In genomic region chr3:153688541-153689120, GRCh38 we compare ENCODE assay signal across 15 cellular contexts.
DNase-seq lines count a peak whose midpoint lies in the region; ATAC-seq and TF ChIP-seq lines count a peak whose summit lies in the region.
"Had no signal": no experiment of that assay in that cellular context is flagged by ENCODE, and none has a peak within 500 bp of the region (broad histone marks: within the 10 kb centered on the region; RNA-seq: fewer than 3 reads in every experiment).

No MANE protein-coding gene starts in this region.

- H3K27ac ChIP-seq in PC-9 = no peak overlapping the region
- peak overlapping the region; percentile 16 for H3K27ac ChIP-seq in endodermal cell (ENCODE audit: low read depth, low read length)
- no peak overlapping the region for H3K27ac ChIP-seq in neuronal stem cell (replicated peaks; ENCODE audit: low read length)
- H3K27ac ChIP-seq: 22Rv1 had no signal

- no peak overlapping the region for H3K27ac Mint-ChIP-seq in endodermal cell
- H3K27ac Mint-ChIP-seq in natural killer cell = no peak overlapping the region
- H3K27ac Mint-ChIP-seq: CD14-positive monocyte; CD8-positive, alpha-beta T cell had no signal

- no peaks in the 10 kb centered on the region for H3K9me3 Mint-ChIP-seq in endodermal cell
- no peaks in the 10 kb centered on the region for H3K9me3 Mint-ChIP-seq in natural killer cell
- H3K9me3 Mint-ChIP-seq: CD14-positive monocyte; CD8-positive, alpha-beta T cell had no signal

- TF ChIP-seq CTCF in PC-9 (conservative IDR thresholded peaks at IDR 0.05) (no peak), endodermal cell (conservative IDR thresholded peaks at IDR 0.05) (no peak), natural killer cell (IDR thresholded peaks at IDR 0.05) (no peak)

- no peak overlapping the region for H3K4me3 ChIP-seq in PC-9
- no peak overlapping the region for H3K4me3 ChIP-seq in endodermal cell (ENCODE audit: low read length)
- H3K4me3 ChIP-seq in neuronal stem cell (ENCODE audit: low read length in 2 of 2) = no peak overlapping the region

- no peaks in the 10 kb centered on the region for H3F3A ChIP-seq in PC-9 (ENCODE audit: insufficient read depth, low read depth)

- H3K4me1 Mint-ChIP-seq in endodermal cell (peaks cover 7% of the 10 kb centered on the region), natural killer cell (no peaks in the 10 kb centered on the region)

- H3K36me3 Mint-ChIP-seq in endodermal cell (ENCODE audit: low read depth) (no peaks in the 10 kb centered on the region), natural killer cell (no peaks in the 10 kb centered on the region)
- H3K36me3 Mint-ChIP-seq: CD14-positive monocyte; CD8-positive, alpha-beta T cell had no signal

- no peaks in the 10 kb centered on the region for H3K79me1 ChIP-seq in neuronal stem cell (ENCODE audit: low read depth, low read length)

- H2BK120ac ChIP-seq in neuronal stem cell (ENCODE audit: low read depth, low read length) = no peak overlapping the region

- H3K36me3 ChIP-seq in PC-9 (ENCODE audit: low read depth) (no peaks in the 10 kb centered on the region), endodermal cell (ENCODE audit: control insufficient read depth, insufficient read depth, low read length) (no peaks in the 10 kb centered on the region), neuronal stem cell (replicated peaks in 1 of 2; ENCODE audit: control insufficient read depth in 2 of 2, insufficient read depth in 2 of 2, low read length in 2 of 2) (no peaks in the 10 kb centered on the region)

- no peak overlapping the region for H4K91ac ChIP-seq in neuronal stem cell (ENCODE audit: low read depth, low read length, poor library complexity)

- no peak overlapping the region for H4K8ac ChIP-seq in neuronal stem cell (ENCODE audit: low read depth, low read length)

- POLR2A ChIA-PET in PC-9 (lab: Charles Lee; ENCODE audit: unreplicated experiment) = no interaction called here

- H3K27me3 ChIP-seq in PC-9 (ENCODE audit: insufficient read depth, low read depth) (no peaks in the 10 kb centered on the region), endodermal cell (ENCODE audit: control insufficient read depth, insufficient read depth, low read length, poor library complexity, severe bottlenecking) (no peaks in the 10 kb centered on the region), neuronal stem cell (ENCODE audit: control insufficient read depth in 3 of 3, insufficient read depth in 3 of 3, low read depth in 1 of 3, low read length in 3 of 3) (no peaks in the 10 kb centered on the region)

- H3K9me3 ChIP-seq in PC-9 (ENCODE audit: insufficient read depth, low read depth) = no peaks in the 10 kb centered on the region
- no peaks in the 10 kb centered on the region for H3K9me3 ChIP-seq in endodermal cell (ENCODE audit: control insufficient read depth, low read length)
- no peaks in the 10 kb centered on the region for H3K9me3 ChIP-seq in neuronal stem cell (replicated peaks in 1 of 2; ENCODE audit: control insufficient read depth in 2 of 2, insufficient read depth in 1 of 2, low read depth in 1 of 2, low read length in 2 of 2)
- H3K9me3 ChIP-seq: Caco-2 had no signal

- CTCF ChIA-PET in PC-9 (lab: Charles Lee) = no interaction called here

- no peak overlapping the region for H2BK12ac ChIP-seq in neuronal stem cell (ENCODE audit: low read length)

- H4K20me1 ChIP-seq in PC-9 (ENCODE audit: insufficient read depth) = no peaks in the 10 kb centered on the region; the same call in 1 of the 2 replicates

- no peaks in the 10 kb centered on the region for H3K9me2 ChIP-seq in PC-9 (ENCODE audit: insufficient read depth)

- WGBS in endodermal cell (ENCODE audit: insufficient coverage in 1 of 2, insufficient read length in 1 of 2), 2 experiments = 96 to 100% methylated on average over 1 to 2 of the region's 3 CpGs
- no CpG with 5 or more reads among the region's 3 CpGs for WGBS in neuronal stem cell (ENCODE audit: extremely low coverage in 2 of 2, insufficient read length in 2 of 2, insufficient replicate concordance in 1 of 2), 2 donors

- no peak overlapping the region for H3K14ac ChIP-seq in neuronal stem cell (ENCODE audit: low read length)

- H3K79me2 ChIP-seq in PC-9 (ENCODE audit: low read depth) = no peaks in the 10 kb centered on the region

- BruUV-seq in PC-9 (replicated peaks; lab: Mats Ljungman, UMichigan) = no TSS peak

- no peak overlapping the region for H3K18ac ChIP-seq in neuronal stem cell (ENCODE audit: low read length)

- no peak overlapping the region for H3K4me3 Mint-ChIP-seq in endodermal cell
- H3K4me3 Mint-ChIP-seq in natural killer cell = no peak overlapping the region
- H3K4me3 Mint-ChIP-seq: CD14-positive monocyte; CD8-positive, alpha-beta T cell had no signal

- no peak overlapping the region for H3K9ac ChIP-seq in endodermal cell (ENCODE audit: extremely low read depth, low read length, poor library complexity, severe bottlenecking)
- H3K9ac ChIP-seq in neuronal stem cell (ENCODE audit: low read depth, low read length, poor library complexity) = no peak overlapping the region

- H2BK5ac ChIP-seq in neuronal stem cell (ENCODE audit: low read length) = no peak overlapping the region

- no peaks in the 10 kb centered on the region for H3K27me3 Mint-ChIP-seq in endodermal cell (ENCODE audit: insufficient read depth)
- peaks cover 0 to 4% of the 10 kb centered on the region in 2 donors for H3K27me3 Mint-ChIP-seq in natural killer cell (ENCODE audit: low read depth in 2 of 2)

- no peak overlapping the region for H3K4ac ChIP-seq in neuronal stem cell (ENCODE audit: low read length)

- H2AK5ac ChIP-seq in neuronal stem cell (ENCODE audit: low read depth, low read length) = no peak overlapping the region

- H3K4me2 ChIP-seq in PC-9 (no peak overlapping the region), neuronal stem cell (ENCODE audit: insufficient read depth, low read length, poor library complexity, severe bottlenecking) (no peak overlapping the region)

- no peak overlapping the region for H2BK15ac ChIP-seq in neuronal stem cell (ENCODE audit: low read length)

- intact Hi-C loops in PC-9 (cut with micrococcal nuclease; ENCODE audit: unreplicated experiment) (no loop called here), natural killer cell (cut with micrococcal nuclease) (no loop called here)

- no peak for ATAC-seq in HG03521 (IDR thresholded peaks at IDR 0.05; ENCODE audit: unreplicated experiment)
- no peak for ATAC-seq in natural killer cell
- ATAC-seq: CD8-positive, alpha-beta T cell; HCT116 had no signal

- peak; percentile 30 to 47 for DNase-seq in NOMO-1 (lab: John Stamatoyannopoulos, UW; ENCODE audit: unreplicated experiment in 2 of 2)
- DNase-seq in NOMO-1 treated with DMSO at 0.1 percent for 48 hours (lab: John Stamatoyannopoulos, UW; ENCODE audit: unreplicated experiment) = no peak
- DNase-seq in PC-9 = no peak
- DNase-seq in endodermal cell = no peak
- no peak for DNase-seq in neuronal stem cell (ENCODE audit: low spot score)
- no peak for DNase-seq in OCI-M2 (lab: John Stamatoyannopoulos, UW; ENCODE audit: unreplicated experiment)
- no peak for DNase-seq in natural killer cell
- DNase-seq: Caco-2; CD8-positive, alpha-beta T cell; DND-41; GDM1 had no signal

- no peak overlapping the region for H3K23ac ChIP-seq in neuronal stem cell (ENCODE audit: low read depth, low read length, poor library complexity)

- H2AFZ ChIP-seq in PC-9 = peak overlapping the region; percentile 45; the same call in 1 of the 2 replicates
- peak overlapping the region; percentile 36 for H2AFZ ChIP-seq in neuronal stem cell (ENCODE audit: low read length)

- no peaks in the 10 kb centered on the region for H3K4me1 ChIP-seq in PC-9 (replicated peaks; ENCODE audit: insufficient read depth)
- H3K4me1 ChIP-seq in endodermal cell (ENCODE audit: control insufficient read depth, insufficient read depth, low read length) = no peaks in the 10 kb centered on the region
- H3K4me1 ChIP-seq in neuronal stem cell (ENCODE audit: control insufficient read depth in 2 of 2, insufficient read depth in 1 of 2, low read depth in 1 of 2, low read length in 2 of 2) = no peaks in the 10 kb centered on the region
- H3K4me1 ChIP-seq: Caco-2 had no signal

Comparison
In these comparisons a context has a peak if more than half of its experiments do, and no peak if none do; other contexts are left out.
1. DNase-seq: peak in NOMO-1 (2 of 2); none in NOMO-1 treated with DMSO at 0.1 percent for 48 hours (single experiment), PC-9 (0 of 2), endodermal cell (single experiment), neuronal stem cell (single experiment), OCI-M2 (single experiment) and natural killer cell (single experiment).